ENCODE assay signal across 8 cellular contexts in genomic region chr6:26103770-26104456, GRCh38. TPM values are rescaled to one million over a fixed set of nuclear protein-coding genes. Genes with fewer than 3 reads are reported as not detected.
DNase-seq lines count a peak whose midpoint lies in the region; TF ChIP-seq lines count a peak whose summit lies in the region.

No MANE protein-coding gene starts in this region.

- peaks cover 11% of the 10 kb centered on the region for H3K4me1 ChIP-seq in suprapubic skin

- WGBS in suprapubic skin = under 1% methylated on average over 39 of the region's 39 CpGs

- H3K9me3 ChIP-seq in MG63 (no peaks in the 10 kb centered on the region), suprapubic skin (no peaks in the 10 kb centered on the region)

- H3K27ac ChIP-seq in suprapubic skin = peak overlapping the region; percentile 90

- H3K36me3 ChIP-seq in H7 (replicated peaks; ENCODE audit: control insufficient read depth, insufficient read depth, low read length) (no peaks in the 10 kb centered on the region), MG63 (no peaks in the 10 kb centered on the region), suprapubic skin (no peaks in the 10 kb centered on the region)

- TF ChIP-seq POLR2A in suprapubic skin (IDR thresholded peaks at IDR 0.05) = peak; percentile 92 to 95

- no peaks in the 10 kb centered on the region for H3K9me3 Mint-ChIP-seq in activated naive CD4-positive, alpha-beta T cell treated with anti-CD3 and anti-CD28 coated beads, Interleukin-2, amount 10 ng/mL, durations not matched to agents 7 days and 5 days

- CTCF ChIA-PET in activated naive CD4-positive, alpha-beta T cell treated with anti-CD3 and anti-CD28 coated beads, Interleukin-2, amount 10 ng/mL, durations not matched to agents 7 days and 5 days (lab: Charles Lee) = interaction anchor here (0.6 to 20.8 kb wide), 4 partner anchors 10 to 60 kb away, joined by 3 to 475 read pairs (median 4); a partner anchor contains a TSS

- H3K4me3 ChIP-seq in H7 (ENCODE audit: insufficient read depth, low read depth, low read length) (peak overlapping the region; percentile 69), MG63 (peak overlapping the region; percentile 49), suprapubic skin (peak overlapping the region; percentile 56)

- H3K36me3 Mint-ChIP-seq in activated naive CD4-positive, alpha-beta T cell treated with anti-CD3 and anti-CD28 coated beads, Interleukin-2, amount 10 ng/mL, durations not matched to agents 7 days and 5 days = peaks cover 6% of the 10 kb centered on the region

- H3K27ac Mint-ChIP-seq in activated naive CD4-positive, alpha-beta T cell treated with anti-CD3 and anti-CD28 coated beads, Interleukin-2, amount 10 ng/mL, durations not matched to agents 7 days and 5 days = peak overlapping the region; percentile 100

- H3K27me3 ChIP-seq in H7 (ENCODE audit: control insufficient read depth, insufficient read depth, low read length) (no peaks in the 10 kb centered on the region), MG63 (no peaks in the 10 kb centered on the region), suprapubic skin (no peaks in the 10 kb centered on the region)

- TF ChIP-seq EP300 in suprapubic skin (IDR thresholded peaks at IDR 0.05) = no peak

- in situ Hi-C loops in G401 (cut with HindIII; ENCODE audit: low sequenced_read_pairs) (no loop called here), SK-MEL-5 (cut with HindIII; ENCODE audit: low pct_unique_long_range_greater_than_20kb, low sequenced_read_pairs) (no loop called here)

- H3K4me3 Mint-ChIP-seq in activated naive CD4-positive, alpha-beta T cell treated with anti-CD3 and anti-CD28 coated beads, Interleukin-2, amount 10 ng/mL, durations not matched to agents 7 days and 5 days = peak overlapping the region; percentile 88

- DNase-seq in G401 (ENCODE audit: low spot score) (peak; percentile 98), H7 (peak; percentile 55), MG63 (peak; percentile 84), SK-MEL-5 (ENCODE audit: low read depth, low spot score) (peak; percentile 99), germinal center (ENCODE audit: low spot score) (peak; percentile 82), nucleus accumbens (lab: John Stamatoyannopoulos, UW) (peak in 55 of 56 donors; percentile 42 to 89 (median 78)), suprapubic skin (ENCODE audit: low spot score in 2 of 2) (peak; percentile 94)
- peak; percentile 94 for DNase-seq in activated naive CD4-positive, alpha-beta T cell treated with anti-CD3 and anti-CD28 coated beads, Interleukin-2, amount 10 ng/mL, durations not matched to agents 7 days and 5 days

- H3K4me1 Mint-ChIP-seq in activated naive CD4-positive, alpha-beta T cell treated with anti-CD3 and anti-CD28 coated beads, Interleukin-2, amount 10 ng/mL, durations not matched to agents 7 days and 5 days = peaks cover 30% of the 10 kb centered on the region

- peaks cover 9% of the 10 kb centered on the region for H3K27me3 Mint-ChIP-seq in activated naive CD4-positive, alpha-beta T cell treated with anti-CD3 and anti-CD28 coated beads, Interleukin-2, amount 10 ng/mL, durations not matched to agents 7 days and 5 days

- peak; percentile 40 to 47 for TF ChIP-seq CTCF in suprapubic skin (IDR thresholded peaks at IDR 0.05)

RNA-seq across cellular contexts. Expression of gene HFE, which starts 16.7 kb away (rescaled TPM):
- total RNA-seq in G401 (2014; rRNA removed; shearing (Covaris generic)) = 2.3 and 8.0 TPM in 2 replicates
- 0.38 and 0.81 TPM in 2 replicates for total RNA-seq in H7 (2014; rRNA removed; shearing (Covaris generic))
- total RNA-seq in MG63 (2014; rRNA removed; shearing (Covaris generic); ENCODE audit: low replicate concordance) = 7.7 and 9.1 TPM in 2 replicates
- 15.8 and 16.1 TPM in 2 replicates for total RNA-seq in SK-MEL-5 (2014; rRNA removed; shearing (Covaris generic))
- polyA plus RNA-seq in SK-MEL-5 (2015; cell fraction: cytosol; rRNA removed) = 16.0 and 25.4 TPM in 2 replicates
- polyA plus RNA-seq in SK-MEL-5 (2015; cell fraction: nucleus; rRNA removed) = 22.9 and 27.6 TPM in 2 replicates
- total RNA-seq in suprapubic skin = 1 to 10 TPM; 2.1 to 4.2 (median 3.6) TPM

Comparison
In these comparisons a context has a peak if more than half of its experiments do, and no peak if none do; other contexts are left out.
1. Peak in every context shown above with its lines: DNase-seq, H3K4me3 ChIP-seq and H3K27ac ChIP-seq.